26 cellular contexts compared by ENCODE assay signal in the genomic region with DNA sequence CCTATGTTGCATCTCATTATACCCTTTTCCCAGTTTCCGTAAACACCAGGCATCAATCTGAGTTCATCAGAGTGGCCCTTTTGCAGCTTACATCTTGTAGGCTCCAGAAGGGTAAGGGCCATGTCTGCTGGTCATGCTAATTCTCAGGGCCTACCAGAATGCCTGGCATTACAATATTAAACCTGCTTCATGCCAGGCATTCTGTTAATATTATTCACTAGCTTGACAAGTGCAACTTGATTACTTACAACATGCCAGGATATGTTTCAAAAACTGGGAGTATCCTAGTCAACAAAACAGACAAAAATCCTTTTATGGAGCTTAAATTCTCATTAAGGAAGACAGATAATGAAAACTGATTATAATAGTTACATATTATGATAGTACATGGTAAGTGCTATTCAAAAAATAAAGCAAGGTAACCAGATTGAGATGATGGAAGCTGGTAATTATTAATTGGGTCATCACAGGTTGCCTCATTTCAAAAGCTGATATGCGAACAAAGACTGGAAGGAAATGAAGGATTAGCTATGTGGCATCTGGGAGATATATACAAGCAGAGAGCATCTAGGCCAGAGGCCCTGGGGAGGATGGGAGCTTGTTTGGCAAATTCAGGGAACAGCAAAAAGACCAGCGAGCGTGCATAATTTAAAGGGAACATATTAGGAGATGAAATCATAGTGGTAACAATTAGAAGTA.
"Had no signal": no experiment of that assay in that cellular context is flagged by ENCODE, and none has a peak within 500 bp of the region (broad histone marks: within the 10 kb centered on the region; RNA-seq: fewer than 3 reads in every experiment).

No MANE protein-coding gene starts in this region.

- H3K4me1 Mint-ChIP-seq: activated CD4-positive, alpha-beta memory T cell treated with anti-CD3 and anti-CD28 coated beads, Interleukin-2, amount 10 ng/mL, durations not matched to agents 7 days and 5 days; activated CD4-positive, alpha-beta T cell treated with anti-CD3 and anti-CD28 coated beads, Interleukin-2, amount 10 ng/mL, durations not matched to agents 24 days and 14 days; activated T-helper 17 cell treated with anti-CD3 and anti-CD28 coated beads, Interleukin-2, amount 50 U/mL, for 72 hours had no signal

- H3K9me3 Mint-ChIP-seq: activated CD4-positive, alpha-beta memory T cell treated with anti-CD3 and anti-CD28 coated beads, Interleukin-2, amount 10 ng/mL, durations not matched to agents 7 days and 5 days; activated CD4-positive, alpha-beta T cell treated with anti-CD3 and anti-CD28 coated beads, Interleukin-2, amount 10 ng/mL, durations not matched to agents 24 days and 14 days; activated T-cell treated with anti-CD3 and anti-CD28 coated beads, Interleukin-2, amount 50 U/mL, for 4 hours; activated T-helper 17 cell treated with anti-CD3 and anti-CD28 coated beads, Interleukin-2, amount 50 U/mL, for 72 hours had no signal

- H3K27ac Mint-ChIP-seq: activated CD4-positive, alpha-beta memory T cell treated with anti-CD3 and anti-CD28 coated beads, Interleukin-2, amount 10 ng/mL, durations not matched to agents 7 days and 5 days; activated CD4-positive, alpha-beta T cell treated with anti-CD3 and anti-CD28 coated beads for 36 hours; activated CD4-positive, alpha-beta T cell treated with anti-CD3 and anti-CD28 coated beads, Interleukin-2, amount 10 ng/mL, durations not matched to agents 24 days and 14 days; activated naive CD8-positive, alpha-beta T cell; activated T-helper 17 cell treated with anti-CD3 and anti-CD28 coated beads, Interleukin-2, amount 50 U/mL, for 72 hours had no signal

- H3K4me3 ChIP-seq: colonic mucosa, heart left ventricle had no signal

- DNase-seq: activated CD4-positive, alpha-beta memory T cell treated with anti-CD3 and anti-CD28 coated beads, Interleukin-2, amount 10 ng/mL, durations not matched to agents 7 days and 5 days; activated CD4-positive, alpha-beta T cell treated with anti-CD3 and anti-CD28 coated beads for 36 hours; activated CD4-positive, CD25-positive, alpha-beta regulatory T cell; activated CD4-positive, CD25-positive, alpha-beta regulatory T cell treated with anti-CD3 and anti-CD28 coated beads, Interleukin-2, amount 50 U/mL, for 72 hours; activated CD8-positive, alpha-beta memory T cell treated with anti-CD3 and anti-CD28 coated beads, Interleukin-2, amount 50 U/mL, for 48 hours; activated effector memory CD4-positive, alpha-beta T cell treated with Interleukin-2 at 50 U/mL for 16 hours; activated gamma-delta T cell treated with Interleukin-2 at 50 U/mL for 16 hours; activated naive CD4-positive, alpha-beta T cell treated with anti-CD3 and anti-CD28 coated beads, Interleukin-2, amount 50 U/mL, for 16 hours; activated naive CD4-positive, alpha-beta T cell treated with Interleukin-2 at 50 U/mL for 16 hours; activated T-cell treated with anti-CD3 and anti-CD28 coated beads, Interleukin-2, amount 50 U/mL, for 4 hours; amniotic stem cell; anterior cingulate cortex; brain microvascular endothelial cell; caudate nucleus; cerebellar nuclear complex; colonic mucosa; effector CD8-positive, alpha-beta T cell; foreskin fibroblast; heart left ventricle; T-helper 2 cell had no signal

- H3K4me1 ChIP-seq: colonic mucosa, heart left ventricle had no signal

- FAIRE-seq: endometrium, endothelial cell of umbilical vein, frontal cortex had no signal

- H3K9me3 ChIP-seq: colonic mucosa, heart left ventricle had no signal

- H3K4me3 Mint-ChIP-seq: activated CD4-positive, alpha-beta memory T cell treated with anti-CD3 and anti-CD28 coated beads, Interleukin-2, amount 10 ng/mL, durations not matched to agents 7 days and 5 days; activated CD4-positive, alpha-beta T cell treated with anti-CD3 and anti-CD28 coated beads for 36 hours; activated CD4-positive, alpha-beta T cell treated with anti-CD3 and anti-CD28 coated beads, Interleukin-2, amount 10 ng/mL, durations not matched to agents 24 days and 14 days; activated naive CD8-positive, alpha-beta T cell; activated T-cell treated with anti-CD3 and anti-CD28 coated beads, Interleukin-2, amount 50 U/mL, for 4 hours; activated T-helper 17 cell treated with anti-CD3 and anti-CD28 coated beads, Interleukin-2, amount 50 U/mL, for 72 hours had no signal

- H3K27ac ChIP-seq: brain microvascular endothelial cell, colonic mucosa, heart left ventricle had no signal

- H3K36me3 ChIP-seq: brain microvascular endothelial cell, colonic mucosa, heart left ventricle had no signal

- H3K36me3 Mint-ChIP-seq: activated naive CD8-positive, alpha-beta T cell had no signal

- ATAC-seq: activated CD4-positive, alpha-beta T cell treated with anti-CD3 and anti-CD28 coated beads for 36 hours; activated T-cell treated with anti-CD3 and anti-CD28 coated beads, Interleukin-2, amount 50 U/mL, for 4 hours; activated T-helper 17 cell treated with anti-CD3 and anti-CD28 coated beads, Interleukin-2, amount 50 U/mL, for 72 hours; heart left ventricle had no signal

- H3K27me3 ChIP-seq: brain microvascular endothelial cell, colonic mucosa, heart left ventricle had no signal
